Comparison of ENCODE assay signal across 9 cellular contexts in the genomic region with DNA sequence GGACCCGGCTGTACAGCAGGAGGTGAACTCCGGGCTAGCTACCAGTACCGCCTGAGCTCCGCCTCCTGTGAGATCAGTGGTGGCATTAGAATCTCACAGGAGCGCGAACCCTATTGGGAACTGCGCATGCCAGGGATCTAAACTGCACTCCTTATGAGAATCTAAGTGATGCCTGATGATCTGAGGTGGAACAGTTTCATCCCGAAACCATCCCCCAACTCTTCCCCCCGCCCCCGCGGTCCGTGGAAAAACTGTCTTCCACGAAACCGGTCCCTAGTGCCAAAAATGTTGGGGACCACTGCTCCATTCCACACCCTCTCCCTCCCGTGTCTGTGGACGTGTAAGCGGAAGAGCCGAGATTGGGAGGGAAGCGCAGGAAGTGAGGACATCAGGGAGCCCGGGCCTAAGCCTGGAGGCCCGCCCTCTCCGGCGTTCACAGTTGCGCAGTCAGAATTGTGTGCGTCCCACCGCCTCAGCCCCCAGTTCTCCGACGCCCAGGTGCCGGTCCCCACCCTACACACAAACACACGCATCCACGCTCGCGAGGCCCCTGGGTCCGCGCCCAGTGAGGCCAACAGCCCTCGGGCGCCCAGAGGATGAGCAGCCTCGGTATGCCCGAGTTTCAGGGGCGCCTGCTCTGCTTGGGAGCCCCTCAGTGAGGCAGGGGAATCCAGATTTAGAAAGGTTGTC. TPM values are rescaled to one million over a fixed set of nuclear protein-coding genes. Genes with fewer than 3 reads are reported as not detected.
DNase-seq lines count a peak whose midpoint lies in the region; ATAC-seq and TF ChIP-seq lines count a peak whose summit lies in the region.
"Had no signal": no experiment of that assay in that cellular context is flagged by ENCODE, and none has a peak within 500 bp of the region (broad histone marks: within the 10 kb centered on the region; RNA-seq: fewer than 3 reads in every experiment).

No MANE protein-coding gene starts in this region.

- no peaks in the 10 kb centered on the region for H3K9me3 Mint-ChIP-seq in CD14-positive monocyte
- H3K9me3 Mint-ChIP-seq: dendritic cell treated with granulocyte-macrophage colony-stimulating factor and Interleukin-4, amounts not matched to agents 40 ng/mL and 50 ng/mL, for 4 days had no signal

- no peak for TF ChIP-seq CTCF in CD14-positive monocyte (IDR thresholded peaks at IDR 0.05)
- no peak for TF ChIP-seq CTCF in epithelial cell of esophagus (IDR thresholded peaks at IDR 0.05; ENCODE audit: insufficient read depth, low read depth, low read length, missing control alignments)
- no peak for TF ChIP-seq CTCF in mucosa of descending colon (IDR thresholded peaks at IDR 0.05)

- peaks cover 50% of the 10 kb centered on the region for H3K4me1 Mint-ChIP-seq in CD14-positive monocyte

- peaks cover 43% of the 10 kb centered on the region for H3K4me1 ChIP-seq in mucosa of descending colon (ENCODE audit: low read depth)

- no peak overlapping the region for H3K27ac Mint-ChIP-seq in CD14-positive monocyte
- H3K27ac Mint-ChIP-seq: dendritic cell treated with granulocyte-macrophage colony-stimulating factor and Interleukin-4, amounts not matched to agents 40 ng/mL and 50 ng/mL, for 4 days had no signal

- H3K36me3 ChIP-seq in mucosa of descending colon (ENCODE audit: low read depth), result no peaks in the 10 kb centered on the region

- peaks cover 0 to 9% (median 0%) of the 10 kb centered on the region in 3 donors for H3K27me3 Mint-ChIP-seq in CD14-positive monocyte (ENCODE audit: low read depth in 3 of 3)
- H3K27me3 Mint-ChIP-seq: dendritic cell treated with granulocyte-macrophage colony-stimulating factor and Interleukin-4, amounts not matched to agents 40 ng/mL and 50 ng/mL, for 4 days had no signal

- H3K36me3 Mint-ChIP-seq in CD14-positive monocyte, result no peaks in the 10 kb centered on the region

- H3K4me3 ChIP-seq in epithelial cell of esophagus (ENCODE audit: low read length), result peak overlapping the region; percentile 71
- peak overlapping the region; percentile 52 for H3K4me3 ChIP-seq in mucosa of descending colon

- H3K4me3 Mint-ChIP-seq in CD14-positive monocyte, result no peak overlapping the region
- H3K4me3 Mint-ChIP-seq: dendritic cell treated with granulocyte-macrophage colony-stimulating factor and Interleukin-4, amounts not matched to agents 40 ng/mL and 50 ng/mL, for 4 days had no signal

- intact Hi-C loops in CD14-positive monocyte (cut with micrococcal nuclease) (loop anchor here (2.0 to 10.0 kb wide), 7 partner anchors 50 to 422 kb away; partner anchors contain the start of genes PARP2 (in 1 of the 2), TMEM253 (in 1 of the 2) and ZNF219 (in 1 of the 2)), mucosa of descending colon (cut with DNase I, micrococcal nuclease) (loop anchor here (5.0 to 10.0 kb wide), 4 partner anchors 70 to 422 kb away; partner anchors contain the start of genes CCNB1IP1 (in 1 of the 2), TEP1 (in 1 of the 2) and TMEM253 (in 1 of the 2))

- H3K9me3 ChIP-seq in mucosa of descending colon, result no peaks in the 10 kb centered on the region

- ATAC-seq in GM19397 (IDR thresholded peaks at IDR 0.05; ENCODE audit: unreplicated experiment) (peak; percentile 47), HG03521 (IDR thresholded peaks at IDR 0.05; ENCODE audit: unreplicated experiment) (peak; percentile 37), mucosa of descending colon (peak; percentile 68)

- peak; percentile 79 for DNase-seq in CD14-positive monocyte (ENCODE audit: low spot score)
- DNase-seq in NOMO-1 treated with dmso at 0.1 percent for 144 hours (lab: John Stamatoyannopoulos, UW; ENCODE audit: unreplicated experiment), result peak; percentile 80
- peak; percentile 36 for DNase-seq in activated CD8-positive, alpha-beta memory T cell treated with anti-CD3 and anti-CD28 coated beads, Interleukin-2, amount 50 U/mL, for 24 hours (ENCODE audit: extremely low read depth)
- DNase-seq in epithelial cell of esophagus (ENCODE audit: low read depth), result peak; percentile 94
- peak; percentile 88 to 91 (median 89) for DNase-seq in mucosa of descending colon
- peak; percentile 57 to 63 for DNase-seq in stimulated activated CD8-positive, alpha-beta memory T cell treated with anti-CD3 and anti-CD28 coated beads, Interleukin-2, amount 100 ng/mL, for 48 hours (ENCODE audit: low read depth in 2 of 2)

RNA-seq across cellular contexts. Expression of gene RNASE4, which starts 1.8 kb away (rescaled TPM):
- 10 to 100 TPM; 49.1 to 85.8 TPM for polyA plus RNA-seq in CD14-positive monocyte
- 10 to 100 TPM; 35.9 to 37.4 (median 36.4) TPM for total RNA-seq in mucosa of descending colon

RNA-seq across cellular contexts. Expression of gene ANG, which starts 6.0 kb away (rescaled TPM):
- 10 to 100 TPM; 31.4 to 55.7 TPM for polyA plus RNA-seq in CD14-positive monocyte
- 10 to 100 TPM; 25.0 to 50.1 (median 41.0) TPM for total RNA-seq in mucosa of descending colon

RNA-seq across cellular contexts. Expression of gene OR6S1, which starts 41.1 kb away (rescaled TPM):
- polyA plus RNA-seq in CD14-positive monocyte, result not detected
- total RNA-seq in mucosa of descending colon, result not detected

Comparison
In these comparisons a context has a peak if more than half of its experiments do, and no peak if none do; other contexts are left out.
1. Peak in every context shown above with its lines: DNase-seq, ATAC-seq and H3K4me3 ChIP-seq.
2. DNase-seq: peak in every context shown above with its lines; median percentile 94 in epithelial cell of esophagus; 89 in mucosa of descending colon; 80 in NOMO-1 treated with dmso at 0.1 percent for 144 hours; 79 in CD14-positive monocyte; 60 in stimulated activated CD8-positive, alpha-beta memory T cell treated with anti-CD3 and anti-CD28 coated beads, Interleukin-2, amount 100 ng/mL, for 48 hours; 36 in activated CD8-positive, alpha-beta memory T cell treated with anti-CD3 and anti-CD28 coated beads, Interleukin-2, amount 50 U/mL, for 24 hours.